ENCODE assay signal across 11 cellular contexts in the genomic region with DNA sequence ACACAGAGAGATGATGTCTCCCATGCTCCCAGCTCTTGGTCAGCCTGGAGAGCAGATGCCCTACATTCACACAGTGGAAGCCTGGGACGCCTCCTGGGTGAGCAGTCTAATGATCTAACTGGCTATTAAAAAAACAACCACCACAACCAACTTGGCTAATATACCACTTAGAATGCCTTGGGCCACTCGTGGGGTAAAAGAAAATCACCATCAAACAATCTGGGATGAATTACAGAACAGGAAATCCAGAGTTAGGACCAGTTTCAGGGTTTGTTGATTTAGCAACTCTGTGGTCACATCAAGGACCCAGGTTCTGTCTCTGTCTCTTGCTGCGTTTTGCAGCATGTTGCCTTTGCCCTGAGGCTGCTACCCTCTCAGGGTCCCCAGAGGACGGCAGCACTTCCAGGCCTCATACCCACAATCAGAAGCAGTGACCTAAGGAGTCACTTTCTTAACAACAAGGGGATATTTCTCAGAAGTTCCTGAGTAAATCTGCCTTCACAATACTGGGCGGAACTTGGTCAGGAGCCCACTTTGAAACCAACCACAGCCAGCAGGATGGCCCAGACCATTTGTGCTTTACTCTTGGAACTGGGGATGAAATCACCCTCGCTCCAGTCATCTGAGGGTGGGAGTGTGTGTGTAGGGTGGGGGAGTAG.
A peak's percentile ranks its signal among the peaks of the same experiment; 100 is the strongest.
DNase-seq lines count a peak whose midpoint lies in the region; ATAC-seq and TF ChIP-seq lines count a peak whose summit lies in the region.
"Had no signal": no experiment of that assay in that cellular context is flagged by ENCODE, and none has a peak within 500 bp of the region (broad histone marks: within the 10 kb centered on the region; RNA-seq: fewer than 3 reads in every experiment).

No MANE protein-coding gene starts in this region.

- H2BK5ac ChIP-seq in mesenchymal stem cell (ENCODE audit: low read depth, low read length, poor library complexity, severe bottlenecking) = no peak overlapping the region

- H3K36me3 ChIP-seq in BLaER1 = no peaks in the 10 kb centered on the region
- H3K36me3 ChIP-seq in mesenchymal stem cell (ENCODE audit: control insufficient read depth in 1 of 2, insufficient read depth in 2 of 2, low read depth in 1 of 2, low read length in 2 of 2) = no peaks in the 10 kb centered on the region
- no peaks in the 10 kb centered on the region for H3K36me3 ChIP-seq in esophagus squamous epithelium
- H3K36me3 ChIP-seq: cardiac muscle cell, WERI-Rb-1 had no signal

- no peak overlapping the region for H2BK15ac ChIP-seq in mesenchymal stem cell (ENCODE audit: low read depth, poor library complexity, severe bottlenecking)

- H3K4me2 ChIP-seq in BLaER1 (peak overlapping the region; percentile 56), mesenchymal stem cell (ENCODE audit: low read length, poor library complexity, severe bottlenecking) (no peak overlapping the region)

- H3K9ac ChIP-seq in BLaER1 (no peak overlapping the region), mesenchymal stem cell (ENCODE audit: low read length) (no peak overlapping the region)

- no peak overlapping the region for H3K14ac ChIP-seq in mesenchymal stem cell (ENCODE audit: low read length in 2 of 2)

- H3K18ac ChIP-seq in mesenchymal stem cell (ENCODE audit: low read depth in 1 of 2, low read length in 2 of 2) = no peak overlapping the region

- ATAC-seq in HG03571 (IDR thresholded peaks at IDR 0.05; ENCODE audit: unreplicated experiment) = no peak

- H3K9me3 ChIP-seq in BLaER1 (no peaks in the 10 kb centered on the region), mesenchymal stem cell (ENCODE audit: control insufficient read depth, low read length) (no peaks in the 10 kb centered on the region), esophagus squamous epithelium (no peaks in the 10 kb centered on the region)

- TF ChIP-seq CTCF in esophagus squamous epithelium (IDR thresholded peaks at IDR 0.05) = no peak

- H3K27ac ChIP-seq in BLaER1 (no peak overlapping the region), mesenchymal stem cell (ENCODE audit: low read length, poor library complexity, severe bottlenecking) (no peak overlapping the region), esophagus squamous epithelium (no peak overlapping the region)
- H3K27ac ChIP-seq: cardiac muscle cell, WERI-Rb-1 had no signal

- no peaks in the 10 kb centered on the region for H3K27me3 ChIP-seq in BLaER1
- H3K27me3 ChIP-seq in mesenchymal stem cell (ENCODE audit: control insufficient read depth in 1 of 2, insufficient read depth in 1 of 2, low read length in 2 of 2) = no peaks in the 10 kb centered on the region
- no peaks in the 10 kb centered on the region for H3K27me3 ChIP-seq in esophagus squamous epithelium
- H3K27me3 ChIP-seq: cardiac muscle cell had no signal

- DNase-seq in H4 (ENCODE audit: low spot score) = peak; percentile 98
- peak; percentile 68 for DNase-seq in amniotic epithelial cell (ENCODE audit: low read depth)
- DNase-seq in mesenchymal stem cell = peak; percentile 11
- no peak for DNase-seq in esophagus squamous epithelium (lab: John Stamatoyannopoulos, UW)
- no peak for DNase-seq in NCI-H1436 treated with DMSO at 0.1 percent for 48 hours (lab: John Stamatoyannopoulos, UW)
- no peak for DNase-seq in stimulated activated CD4-positive, alpha-beta T cell treated with anti-CD3 and anti-CD28 coated beads, Interleukin-4, amount 100 ng/mL, for 4 hours
- DNase-seq: KG1, WERI-Rb-1 had no signal

- H3K4me1 ChIP-seq in BLaER1 (peaks cover 9% of the 10 kb centered on the region), mesenchymal stem cell (ENCODE audit: control insufficient read depth, insufficient read depth, low read depth, low read length) (peaks cover 2% of the 10 kb centered on the region), esophagus squamous epithelium (no peaks in the 10 kb centered on the region)

- H3K4ac ChIP-seq in mesenchymal stem cell (ENCODE audit: low read depth in 1 of 2, low read length in 2 of 2) = no peak overlapping the region

- H2AK5ac ChIP-seq in mesenchymal stem cell (ENCODE audit: low read length, severe bottlenecking) = no peak overlapping the region

- no peak overlapping the region for H2AFZ ChIP-seq in mesenchymal stem cell (ENCODE audit: low read depth, low read length)

- H2BK12ac ChIP-seq in mesenchymal stem cell (ENCODE audit: low read length in 2 of 2) = no peak overlapping the region

- whole genome bisulfite sequencing in mesenchymal stem cell = 70% methylated on average over 6 of the region's 6 CpGs
- 31 to 41% methylated on average over 3 to 4 of the region's 6 CpGs for WGBS in esophagus squamous epithelium, 2 donors

- peak overlapping the region in 1 of 2 experiments; percentile 34 for H3K23ac ChIP-seq in mesenchymal stem cell (ENCODE audit: low read length in 2 of 2)

- intact Hi-C loops in esophagus squamous epithelium (cut with DNase I) = no loop called here

- no peak overlapping the region for H3K4me3 ChIP-seq in BLaER1
- no peak overlapping the region for H3K4me3 ChIP-seq in mesenchymal stem cell (ENCODE audit: insufficient read depth in 1 of 2, low read depth in 1 of 2, low read length in 2 of 2)
- no peak overlapping the region for H3K4me3 ChIP-seq in esophagus squamous epithelium
- H3K4me3 ChIP-seq: cardiac muscle cell had no signal

- no peaks in the 10 kb centered on the region for H3K79me1 ChIP-seq in mesenchymal stem cell (replicated peaks; ENCODE audit: low read length, poor library complexity, severe bottlenecking)

- no peak overlapping the region for H2BK120ac ChIP-seq in mesenchymal stem cell (ENCODE audit: low read depth, low read length)

- no peak for TF ChIP-seq POLR2A in esophagus squamous epithelium (IDR thresholded peaks at IDR 0.05)

- no peak overlapping the region for H4K91ac ChIP-seq in mesenchymal stem cell (ENCODE audit: low read length)

- H4K8ac ChIP-seq in mesenchymal stem cell (ENCODE audit: low read length) = no peak overlapping the region

- no peaks in the 10 kb centered on the region for H4K20me1 ChIP-seq in BLaER1

Comparison
In these comparisons a context has a peak if more than half of its experiments do, and no peak if none do; other contexts are left out.
1. DNase-seq: peak in H4 (single experiment), amniotic epithelial cell (single experiment) and mesenchymal stem cell (single experiment); none in esophagus squamous epithelium (single experiment), NCI-H1436 treated with DMSO at 0.1 percent for 48 hours (single experiment) and stimulated activated CD4-positive, alpha-beta T cell treated with anti-CD3 and anti-CD28 coated beads, Interleukin-4, amount 100 ng/mL, for 4 hours (0 of 2).